8 cellular contexts compared by ENCODE assay signal in genomic region chr2:218892693-218893348, GRCh38. TPM values are rescaled to one million over a fixed set of nuclear protein-coding genes. Genes with fewer than 3 reads are reported as not detected.
DNase-seq lines count a peak whose midpoint lies in the region; ATAC-seq and TF ChIP-seq lines count a peak whose summit lies in the region.

No MANE protein-coding gene starts in this region.

- H3K27me3 ChIP-seq in Panc1 (ENCODE audit: control insufficient read depth, insufficient read depth, low read length) (no peaks in the 10 kb centered on the region), thoracic aorta (replicated peaks; ENCODE audit: insufficient read depth) (peaks cover 15% of the 10 kb centered on the region)

- H3K27ac ChIP-seq in Panc1 (ENCODE audit: low read length) (peak overlapping the region; percentile 80), thoracic aorta (no peak overlapping the region)

- H3K4me3 ChIP-seq in Panc1 (ENCODE audit: low read depth in 2 of 2, low read length in 2 of 2) (peak overlapping the region; percentile 38 to 57), fibroblast of the aortic adventitia (ENCODE audit: low read depth, low read length) (peak overlapping the region; percentile 25), thoracic aorta (peak overlapping the region; percentile 72)

- no peaks in the 10 kb centered on the region for H3K36me3 ChIP-seq in Panc1 (ENCODE audit: control insufficient read depth, insufficient read depth, low read length)
- H3K36me3 ChIP-seq in thoracic aorta, result no peaks in the 10 kb centered on the region

- ATAC-seq in GM21367 (IDR thresholded peaks at IDR 0.05; ENCODE audit: unreplicated experiment) (peak; percentile 38), Panc1 (peak; percentile 64), omental fat pad (ENCODE audit: low FRiP score) (peak; percentile 43), thoracic aorta (ENCODE audit: insufficient number of reproducible peaks, low FRiP score, low read depth) (no peak)

- in situ Hi-C loops in Panc1 (cut with HindIII; ENCODE audit: low pct_unique_long_range_greater_than_20kb, low sequenced_read_pairs), result no loop called here

- no TSS peak for BruUV-seq in Panc1 (replicated peaks; lab: Mats Ljungman, UMichigan)

- TF ChIP-seq CTCF in Panc1 (IDR thresholded peaks at IDR 0.05) (peak; percentile 89), fibroblast of the aortic adventitia (IDR thresholded peaks at IDR 0.05; ENCODE audit: insufficient read depth, low read length) (peak; percentile 34), omental fat pad (IDR thresholded peaks at IDR 0.05) (no peak), thoracic aorta (IDR thresholded peaks at IDR 0.05) (peak; percentile 24)

- POLR2A ChIA-PET in Panc1 (lab: Charles Lee), result no interaction called here

- intact Hi-C loops in Panc1 (cut with micrococcal nuclease; ENCODE audit: unreplicated experiment), result no loop called here

- peaks cover 51% of the 10 kb centered on the region for H3K4me1 ChIP-seq in Panc1 (ENCODE audit: control insufficient read depth, insufficient read depth, low read length)
- peaks cover 10 to 29% of the 10 kb centered on the region in 2 donors for H3K4me1 ChIP-seq in thoracic aorta (ENCODE audit: control insufficient read depth in 1 of 2, low read depth in 2 of 2)

- CTCF ChIA-PET in Panc1 (lab: Charles Lee), result interaction anchor here (0.9 kb wide), 1 partner anchor 16 kb away, joined by 3 read pairs; no protein-coding TSS in a partner anchor

- H3K9me3 ChIP-seq in Panc1 (ENCODE audit: control insufficient read depth, insufficient read depth, low read depth, low read length), result no peaks in the 10 kb centered on the region
- no peaks in the 10 kb centered on the region for H3K9me3 ChIP-seq in thoracic aorta

- peak; percentile 89 for DNase-seq in DMS 273 (lab: John Stamatoyannopoulos, UW; ENCODE audit: unreplicated experiment)
- peak in 69 of 76 experiments; percentile 2 to 76 (median 52) for DNase-seq in HUDEP-2 (lab: John Stamatoyannopoulos, UW; ENCODE audit: unreplicated experiment in 76 of 76)
- no peak for DNase-seq in Panc1 (ENCODE audit: low read depth, low spot score)
- peak; percentile 80 for DNase-seq in activated T-helper 1 cell treated with Interleukin-2 at 50 U/mL for 16 hours (ENCODE audit: low read depth)
- DNase-seq in fibroblast of the aortic adventitia (ENCODE audit: low read depth), result peak; percentile 23
- DNase-seq in omental fat pad (ENCODE audit: low spot score), result no peak
- no peak for DNase-seq in thoracic aorta (ENCODE audit: low spot score)

RNA-seq across cellular contexts. Expression of gene WNT10A, which starts 12.2 kb away (rescaled TPM):
- 9.2 TPM for total RNA-seq in Panc1 (2021; ENCODE audit: unreplicated experiment)
- 8.6 TPM for polyA plus RNA-seq in Panc1 (2012; ENCODE audit: insufficient read length)
- not detected in 2 replicates for total RNA-seq in fibroblast of the aortic adventitia (ENCODE audit: low replicate concordance)
- 1 to 10 TPM in 1 of 4 donors, under 1 TPM in 1, not detected in 2; 0.36 to 2.3 TPM for total RNA-seq in omental fat pad
- 1 to 10 TPM in 1 of 2 donors, not detected in 1; 1.6 TPM for total RNA-seq in thoracic aorta

RNA-seq across cellular contexts. Expression of gene WNT6, which starts 33.2 kb away (rescaled TPM):
- total RNA-seq in Panc1 (2021; ENCODE audit: unreplicated experiment) (8.1 TPM), fibroblast of the aortic adventitia (ENCODE audit: low replicate concordance) (not detected in 2 replicates), omental fat pad (1 to 10 TPM in 2 of 4 donors, under 1 TPM in 2; 0.19 to 2.7 (median 0.62) TPM), thoracic aorta (1 to 10 TPM in 1 of 2 donors, under 1 TPM in 1; 0.27 to 2.5 TPM)
- polyA plus RNA-seq in Panc1 (2012; ENCODE audit: insufficient read length), result 3.9 TPM

Comparison
In these comparisons a context has a peak if more than half of its experiments do, and no peak if none do; other contexts are left out.
1. DNase-seq: peak in DMS 273 (single experiment), HUDEP-2 (69 of 76), activated T-helper 1 cell treated with Interleukin-2 at 50 U/mL for 16 hours (single experiment) and fibroblast of the aortic adventitia (single experiment); none in Panc1 (single experiment), omental fat pad (single experiment) and thoracic aorta (single experiment).
2. CTCF ChIP-seq: peak in Panc1 (single experiment), fibroblast of the aortic adventitia (single experiment) and thoracic aorta (single experiment); none in omental fat pad (0 of 3).
3. Peak in every context shown above with its lines, with median percentiles within 50 percentile points of each other: H3K4me3 ChIP-seq.